1 cellular context compared by ENCODE assay signal in the genomic region with DNA sequence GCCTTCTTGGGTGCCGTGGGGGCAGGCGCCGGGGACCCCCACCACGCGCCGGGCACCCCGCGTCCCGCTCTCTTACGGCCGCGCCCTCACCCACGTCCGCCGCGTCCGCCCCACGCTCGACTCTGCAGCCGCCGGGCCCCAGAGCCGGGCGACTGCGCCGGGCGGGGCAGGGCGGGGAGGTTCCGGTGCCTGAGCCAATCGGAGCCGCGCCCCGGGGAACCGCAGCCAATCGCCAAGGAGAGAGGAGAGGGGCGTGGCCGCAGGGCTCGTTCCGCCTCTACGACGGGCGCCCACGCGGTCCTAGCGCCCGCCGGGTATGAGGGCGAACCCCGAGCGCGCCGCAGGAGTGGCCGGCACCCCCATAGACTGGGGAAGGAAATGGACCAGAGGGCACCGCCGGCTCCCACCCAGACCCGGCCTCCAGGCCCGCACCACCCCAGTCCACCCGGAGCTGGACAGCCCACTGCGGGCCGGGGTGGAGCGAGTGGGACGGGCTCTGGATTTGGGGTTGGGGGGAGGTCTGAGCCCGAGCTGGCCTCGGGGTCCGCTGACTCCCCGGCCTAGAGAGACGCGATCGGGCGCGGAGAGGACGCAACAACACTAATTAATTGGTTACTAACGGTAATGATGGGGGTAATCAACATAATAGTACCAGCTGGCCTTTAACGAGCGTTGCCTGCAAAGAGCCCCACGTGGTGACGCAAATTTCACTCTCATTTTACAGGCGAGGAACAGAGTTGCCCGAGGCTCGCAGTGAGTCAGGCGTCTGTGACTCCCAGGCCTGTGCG.
TF ChIP-seq lines count a peak whose summit lies in the region.

Gene MFSD12 (minus strand): TSS at position 126 of the 788 bp plus-strand sequence. CDS start 183 bp downstream, outside the sequence.

TF ChIP-seq in K562, 482 proteins besides CTCF, POLR2A, EP300 and RAD21 (continued from another document and continues in another):
- no peak for TF ChIP-seq ID3 (CRISPR knock-in tag; IDR thresholded peaks at IDR 0.05)
- peak; percentile 19; the same call in 1 of the 2 replicates for TF ChIP-seq ID3 (tag; IDR thresholded peaks at IDR 0.05)
- no peak for TF ChIP-seq PML (IDR thresholded peaks at IDR 0.05; ENCODE audit: low read length)
- peak; percentile 89; the same call in 1 of the 2 replicates for TF ChIP-seq MBD2 (IDR thresholded peaks at IDR 0.05; ENCODE audit: borderline replicate concordance, low read depth)
- no peak for TF ChIP-seq NELFE (IDR thresholded peaks at IDR 0.05; ENCODE audit: insufficient read depth, insufficient read length)
- no peak for TF ChIP-seq BRD4 (IDR thresholded peaks at IDR 0.05)
- no peak for TF ChIP-seq TEAD4 (IDR thresholded peaks at IDR 0.05; ENCODE audit: low read length)
- TF ChIP-seq TEAD4 (CRISPR knock-in tag; IDR thresholded peaks at IDR 0.05; ENCODE audit: borderline replicate concordance): no peak
- TF ChIP-seq ZNF384 (IDR thresholded peaks at IDR 0.05; ENCODE audit: low read depth, low read length): no peak
- no peak for TF ChIP-seq ZC3H11A (IDR thresholded peaks at IDR 0.05; ENCODE audit: low read depth, low read length)
- TF ChIP-seq MAZ (CRISPR knock-in tag; conservative IDR thresholded peaks at IDR 0.05 in 1 of 2, IDR thresholded peaks at IDR 0.05 in 1 of 2): peak; percentile 96 to 97
- peak; percentile 97 for TF ChIP-seq TOE1 (IDR thresholded peaks at IDR 0.05; ENCODE audit: borderline replicate concordance)
- TF ChIP-seq TOE1 (CRISPR knock-in tag; IDR thresholded peaks at IDR 0.05; ENCODE audit: borderline replicate concordance, low read depth): 0 out of 2 replicates have a peak, but pooled peaks have one; percentile 22
- TF ChIP-seq TAF1 (IDR thresholded peaks at IDR 0.05; ENCODE audit: control insufficient read depth, extremely low read depth, insufficient read depth, low read length, severe bottlenecking): peak; percentile 66
- TF ChIP-seq CXXC5 (CRISPR knock-in tag; IDR thresholded peaks at IDR 0.05): no peak; the same call in none of the 2 replicates
- TF ChIP-seq MYC (IDR thresholded peaks at IDR 0.05; ENCODE audit: low read depth, low read length): peak; percentile 71
- TF ChIP-seq MYC (CRISPR knock-in tag; IDR thresholded peaks at IDR 0.05; ENCODE audit: borderline replicate concordance, low read depth): no peak; the same call in none of the 2 replicates
- no peak for TF ChIP-seq DIDO1 (tag; IDR thresholded peaks at IDR 0.05; ENCODE audit: low read depth)
- TF ChIP-seq ZNF785 (CRISPR knock-in tag; IDR thresholded peaks at IDR 0.05): no peak
- TF ChIP-seq ZKSCAN3 (CRISPR knock-in tag; IDR thresholded peaks at IDR 0.05): no peak
- TF ChIP-seq ZNF277 (CRISPR knock-in tag; IDR thresholded peaks at IDR 0.05; ENCODE audit: borderline replicate concordance): no peak
- TF ChIP-seq, protein P1, sequence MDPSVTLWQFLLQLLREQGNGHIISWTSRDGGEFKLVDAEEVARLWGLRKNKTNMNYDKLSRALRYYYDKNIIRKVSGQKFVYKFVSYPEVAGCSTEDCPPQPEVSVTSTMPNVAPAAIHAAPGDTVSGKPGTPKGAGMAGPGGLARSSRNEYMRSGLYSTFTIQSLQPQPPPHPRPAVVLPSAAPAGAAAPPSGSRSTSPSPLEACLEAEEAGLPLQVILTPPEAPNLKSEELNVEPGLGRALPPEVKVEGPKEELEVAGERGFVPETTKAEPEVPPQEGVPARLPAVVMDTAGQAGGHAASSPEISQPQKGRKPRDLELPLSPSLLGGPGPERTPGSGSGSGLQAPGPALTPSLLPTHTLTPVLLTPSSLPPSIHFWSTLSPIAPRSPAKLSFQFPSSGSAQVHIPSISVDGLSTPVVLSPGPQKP (CRISPR knock-in tag; IDR thresholded peaks at IDR 0.05): no peak
- no peak for TF ChIP-seq COPS2 (conservative IDR thresholded peaks at IDR 0.05)
- TF ChIP-seq ZBTB49 (CRISPR knock-in tag; IDR thresholded peaks at IDR 0.05; ENCODE audit: borderline replicate concordance): no peak
- TF ChIP-seq, protein P2, sequence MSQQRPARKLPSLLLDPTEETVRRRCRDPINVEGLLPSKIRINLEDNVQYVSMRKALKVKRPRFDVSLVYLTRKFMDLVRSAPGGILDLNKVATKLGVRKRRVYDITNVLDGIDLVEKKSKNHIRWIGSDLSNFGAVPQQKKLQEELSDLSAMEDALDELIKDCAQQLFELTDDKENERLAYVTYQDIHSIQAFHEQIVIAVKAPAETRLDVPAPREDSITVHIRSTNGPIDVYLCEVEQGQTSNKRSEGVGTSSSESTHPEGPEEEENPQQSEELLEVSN (IDR thresholded peaks at IDR 0.05; ENCODE audit: borderline replicate concordance in 1 of 2, extremely low read depth in 1 of 2, insufficient read depth in 1 of 2, insufficient read length in 1 of 2, low read depth in 1 of 2, low read length in 1 of 2, poor library complexity in 1 of 2, severe bottlenecking in 1 of 2): peak; percentile 73 to 77
- TF ChIP-seq MTA2 (IDR thresholded peaks at IDR 0.05; ENCODE audit: low read depth): no peak
- TF ChIP-seq RFX7 (CRISPR knock-in tag; IDR thresholded peaks at IDR 0.05): no peak
- no peak for TF ChIP-seq KDM4B (IDR thresholded peaks at IDR 0.05; ENCODE audit: borderline replicate concordance in 2 of 2, low read depth in 1 of 2)
- 0 out of 2 replicates have a peak, but pooled peaks have one; percentile 17 for TF ChIP-seq ZNF165 (CRISPR knock-in tag; IDR thresholded peaks at IDR 0.05; ENCODE audit: borderline replicate concordance)
- no peak for TF ChIP-seq NCOA2 (IDR thresholded peaks at IDR 0.05; ENCODE audit: partially characterized antibody in 2 of 2)
- no peak for TF ChIP-seq ZNF717 (CRISPR knock-in tag; IDR thresholded peaks at IDR 0.05)
- no peak for TF ChIP-seq TBL1XR1 (IDR thresholded peaks at IDR 0.05; ENCODE audit: low read length in 2 of 2)
- TF ChIP-seq, protein P3, sequence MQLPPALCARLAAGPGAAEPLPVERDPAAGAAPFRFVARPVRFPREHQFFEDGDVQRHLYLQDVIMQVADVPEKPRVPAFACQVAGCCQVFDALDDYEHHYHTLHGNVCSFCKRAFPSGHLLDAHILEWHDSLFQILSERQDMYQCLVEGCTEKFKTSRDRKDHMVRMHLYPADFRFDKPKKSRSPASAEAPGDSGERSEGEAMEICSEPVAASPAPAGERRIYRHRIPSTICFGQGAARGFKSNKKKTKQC (CRISPR knock-in tag; IDR thresholded peaks at IDR 0.05): peak; percentile 19
- no peak for TF ChIP-seq SRSF9 (IDR thresholded peaks at IDR 0.05; ENCODE audit: borderline replicate concordance, low read depth, low read length)
- peak; percentile 32; the same call in 1 of the 2 replicates for TF ChIP-seq HDAC2 (IDR thresholded peaks at IDR 0.05)
- no peak for TF ChIP-seq SNAPC5 (CRISPR knock-in tag; IDR thresholded peaks at IDR 0.05)
- no peak for TF ChIP-seq KHSRP (IDR thresholded peaks at IDR 0.05)
- no peak for TF ChIP-seq ZNF780A (CRISPR knock-in tag; IDR thresholded peaks at IDR 0.05)
- no peak for TF ChIP-seq ZNF444 (CRISPR knock-in tag; IDR thresholded peaks at IDR 0.05)
- TF ChIP-seq EZH2 (IDR thresholded peaks at IDR 0.05; ENCODE audit: borderline replicate concordance, low read depth, low read length): no peak
- peak; percentile 35 for TF ChIP-seq SIN3B (IDR thresholded peaks at IDR 0.05; ENCODE audit: low read depth)
- TF ChIP-seq HDAC8 (tag; IDR thresholded peaks at IDR 0.05): 0 out of 2 replicates have a peak, but pooled peaks have one; percentile 41
- peak; percentile 72 for TF ChIP-seq CTBP1 (IDR thresholded peaks at IDR 0.05; ENCODE audit: borderline replicate concordance)
- TF ChIP-seq, protein P4, sequence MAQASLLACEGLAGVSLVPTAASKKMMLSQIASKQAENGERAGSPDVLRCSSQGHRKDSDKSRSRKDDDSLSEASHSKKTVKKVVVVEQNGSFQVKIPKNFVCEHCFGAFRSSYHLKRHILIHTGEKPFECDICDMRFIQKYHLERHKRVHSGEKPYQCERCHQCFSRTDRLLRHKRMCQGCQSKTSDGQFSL (CRISPR knock-in tag; IDR thresholded peaks at IDR 0.05): peak; percentile 80
- TF ChIP-seq, protein P4 (tag; IDR thresholded peaks at IDR 0.05): no peak
- no peak for TF ChIP-seq ZNF696 (CRISPR knock-in tag; conservative IDR thresholded peaks at IDR 0.05)
- TF ChIP-seq CGGBP1 (CRISPR knock-in tag; IDR thresholded peaks at IDR 0.05): no peak
- TF ChIP-seq AFF1 (IDR thresholded peaks at IDR 0.05; ENCODE audit: low read depth in 1 of 2, partially characterized antibody in 2 of 2): no peak
- no peak for TF ChIP-seq RHOXF2B (CRISPR knock-in tag; conservative IDR thresholded peaks at IDR 0.05)
- 0 out of 2 replicates have a peak, but pooled peaks have one; percentile 2 for TF ChIP-seq CBFA2T3 (IDR thresholded peaks at IDR 0.05)
- TF ChIP-seq ZNF778 (CRISPR knock-in tag; IDR thresholded peaks at IDR 0.05): no peak
- no peak for TF ChIP-seq CBX3 (IDR thresholded peaks at IDR 0.05; ENCODE audit: borderline replicate concordance in 1 of 2, low read length in 2 of 2)
- TF ChIP-seq, protein P5, sequence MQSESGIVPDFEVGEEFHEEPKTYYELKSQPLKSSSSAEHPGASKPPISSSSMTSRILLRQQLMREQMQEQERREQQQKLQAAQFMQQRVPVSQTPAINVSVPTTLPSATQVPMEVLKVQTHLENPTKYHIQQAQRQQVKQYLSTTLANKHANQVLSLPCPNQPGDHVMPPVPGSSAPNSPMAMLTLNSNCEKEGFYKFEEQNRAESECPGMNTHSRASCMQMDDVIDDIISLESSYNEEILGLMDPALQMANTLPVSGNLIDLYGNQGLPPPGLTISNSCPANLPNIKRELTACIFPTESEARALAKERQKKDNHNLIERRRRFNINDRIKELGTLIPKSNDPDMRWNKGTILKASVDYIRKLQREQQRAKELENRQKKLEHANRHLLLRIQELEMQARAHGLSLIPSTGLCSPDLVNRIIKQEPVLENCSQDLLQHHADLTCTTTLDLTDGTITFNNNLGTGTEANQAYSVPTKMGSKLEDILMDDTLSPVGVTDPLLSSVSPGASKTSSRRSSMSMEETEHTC (IDR thresholded peaks at IDR 0.05): no peak
- no peak for TF ChIP-seq RBM15 (IDR thresholded peaks at IDR 0.05; ENCODE audit: insufficient read depth, low read length)
